1 cellular context compared by ENCODE assay signal in the genomic region with DNA sequence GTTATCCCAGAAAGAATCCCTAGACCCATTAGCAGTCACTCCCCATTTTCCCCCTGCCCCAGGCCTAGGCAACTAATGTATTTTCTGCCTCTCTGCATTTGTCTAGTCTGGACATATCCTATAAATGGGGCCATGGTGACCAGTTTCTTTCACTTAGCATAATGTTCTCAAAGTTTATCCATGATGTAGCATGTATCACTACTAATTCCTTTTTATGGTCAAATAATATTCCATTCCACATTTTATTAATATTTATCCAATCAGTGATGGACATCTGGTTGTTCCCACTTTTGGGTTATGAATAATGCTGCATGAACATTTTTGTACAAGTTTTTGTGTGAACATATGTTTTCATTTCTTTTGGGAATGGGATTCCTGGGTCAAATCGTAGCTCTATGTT.
TF ChIP-seq lines count a peak whose summit lies in the region.

No MANE protein-coding gene starts in this region.

TF ChIP-seq in K562, 482 proteins besides CTCF, POLR2A, EP300 and RAD21 (continued from another document):
- TF ChIP-seq, protein P1, sequence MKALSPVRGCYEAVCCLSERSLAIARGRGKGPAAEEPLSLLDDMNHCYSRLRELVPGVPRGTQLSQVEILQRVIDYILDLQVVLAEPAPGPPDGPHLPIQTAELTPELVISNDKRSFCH (CRISPR knock-in tag; IDR thresholded peaks at IDR 0.05): no peak
- TF ChIP-seq, protein P1 (tag; IDR thresholded peaks at IDR 0.05): no peak
- TF ChIP-seq SIN3B (IDR thresholded peaks at IDR 0.05; ENCODE audit: low read depth) (no peak), RHOXF2B (CRISPR knock-in tag; conservative IDR thresholded peaks at IDR 0.05) (no peak)
